In genomic region chr1:155000725-155001437, GRCh38 we compare ENCODE assay signal across 8 cellular contexts. TPM values are rescaled to one million over a fixed set of nuclear protein-coding genes. Genes with fewer than 3 reads are reported as not detected.
DNase-seq lines count a peak whose midpoint lies in the region; ATAC-seq and TF ChIP-seq lines count a peak whose summit lies in the region.

No MANE protein-coding gene starts in this region.

- peak; percentile 95 for DNase-seq in HT-29 (ENCODE audit: low spot score)
- DNase-seq in NOMO-1 treated with DMSO at 0.1 percent for 48 hours (lab: John Stamatoyannopoulos, UW; ENCODE audit: unreplicated experiment), result peak; percentile 87
- DNase-seq in activated CD8-positive, alpha-beta memory T cell treated with anti-CD3 and anti-CD28 coated beads for 48 hours (ENCODE audit: low read depth in 2 of 3, low spot score in 2 of 3), result peak; percentile 66 to 81 (median 79)
- peak; percentile 58 for DNase-seq in effector CD8-positive, alpha-beta T cell (lab: John Stamatoyannopoulos, UW)
- peak; percentile 90 for DNase-seq in medulla oblongata (ENCODE audit: extremely low spot score)
- DNase-seq in stimulated activated CD4-positive, alpha-beta T cell treated with anti-CD3 and anti-CD28 coated beads, TNF-alpha, amount 100 ng/mL, for 48 hours (ENCODE audit: low read depth in 3 of 3), result peak; percentile 70 to 86 (median 80)

- no peak for TF ChIP-seq CTCF in C4-2B (conservative IDR thresholded peaks at IDR 0.05)

- H3K27ac ChIP-seq in C4-2B, result peak overlapping the region; percentile 99

- ATAC-seq in GM19395 (IDR thresholded peaks at IDR 0.05; ENCODE audit: unreplicated experiment), result peak; percentile 46

RNA-seq across cellular contexts. Expression of gene ZBTB7B, which starts 1.7 kb away (rescaled TPM):
- 81.9 and 83.4 TPM in 2 replicates for total RNA-seq in HT-29 (2014; rRNA removed; shearing (Covaris generic))

RNA-seq across cellular contexts. Expression of gene LENEP, which starts 7.5 kb away (rescaled TPM):
- total RNA-seq in HT-29 (2014; rRNA removed; shearing (Covaris generic)), result 0.16 and 0.18 TPM in 2 replicates

RNA-seq across cellular contexts. Expression of gene FLAD1, which starts 17.7 kb away (rescaled TPM):
- 83.1 and 85.5 TPM in 2 replicates for total RNA-seq in HT-29 (2014; rRNA removed; shearing (Covaris generic))

RNA-seq across cellular contexts. Expression of gene CKS1B, which starts 26.4 kb away (rescaled TPM):
- 189 and 196 TPM in 2 replicates for total RNA-seq in HT-29 (2014; rRNA removed; shearing (Covaris generic))

RNA-seq across cellular contexts. Expression of gene SHC1, which starts 30.3 kb away (rescaled TPM):
- total RNA-seq in HT-29 (2014; rRNA removed; shearing (Covaris generic)), result 112 and 120 TPM in 2 replicates

Comparison
In these comparisons a context has a peak if more than half of its experiments do, and no peak if none do; other contexts are left out.
1. Peak in every context shown above with its lines: DNase-seq, ATAC-seq and H3K27ac ChIP-seq.